ENCODE assay signal across 8 cellular contexts in the genomic region with DNA sequence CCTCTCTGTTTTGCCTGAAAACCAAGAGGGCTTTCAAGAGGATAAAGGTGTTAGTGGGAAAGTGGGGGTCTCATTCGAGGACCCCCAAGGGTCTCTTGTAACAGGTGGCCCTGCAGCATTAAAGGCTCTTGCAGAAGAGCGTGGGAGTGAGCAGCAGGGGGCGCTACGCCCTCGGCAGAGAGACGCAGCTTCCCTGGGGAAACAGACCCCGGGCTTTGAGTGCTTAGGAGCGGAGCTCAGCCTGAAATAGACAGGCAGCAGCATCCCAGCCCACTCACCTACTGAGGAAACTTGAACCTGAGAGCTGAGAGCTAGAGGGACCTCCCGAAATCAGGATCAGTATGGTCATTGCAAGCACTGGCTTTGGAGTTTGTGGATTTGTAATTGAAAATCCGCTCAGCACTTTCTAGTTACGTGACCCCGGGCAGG. TPM values are rescaled to one million over a fixed set of nuclear protein-coding genes. Genes with fewer than 3 reads are reported as not detected.
DNase-seq lines count a peak whose midpoint lies in the region; ATAC-seq and TF ChIP-seq lines count a peak whose summit lies in the region.

No MANE protein-coding gene starts in this region.

- peak; percentile 49 for ATAC-seq in naive thymus-derived CD4-positive, alpha-beta T cell

- no peaks in the 10 kb centered on the region for H3K27me3 ChIP-seq in naive thymus-derived CD4-positive, alpha-beta T cell (ENCODE audit: control insufficient read depth in 2 of 2, insufficient read depth in 2 of 2, low read length in 2 of 2)
- no peaks in the 10 kb centered on the region for H3K27me3 ChIP-seq in vagina

- H3K4me3 ChIP-seq in epithelial cell of esophagus (ENCODE audit: low read length), result no peak overlapping the region
- H3K4me3 ChIP-seq in naive thymus-derived CD4-positive, alpha-beta T cell (ENCODE audit: low read length), result no peak overlapping the region
- no peak overlapping the region for H3K4me3 ChIP-seq in vagina

- H3K4me3 Mint-ChIP-seq in naive thymus-derived CD4-positive, alpha-beta T cell, result no peak overlapping the region

- H3K36me3 ChIP-seq in naive thymus-derived CD4-positive, alpha-beta T cell (ENCODE audit: control insufficient read depth in 2 of 3, insufficient read depth in 3 of 3, low read length in 3 of 3), result no peaks in the 10 kb centered on the region
- no peaks in the 10 kb centered on the region for H3K36me3 ChIP-seq in vagina

- peaks cover 0 to 9% (median 4%) of the 10 kb centered on the region in 11 donors for H3K9me3 Mint-ChIP-seq in naive thymus-derived CD4-positive, alpha-beta T cell

- DNase-seq in activated effector memory CD4-positive, alpha-beta T cell treated with anti-CD3 and anti-CD28 coated beads, Interleukin-2, amount 50 U/mL, for 16 hours, result peak; percentile 82
- no peak for DNase-seq in activated effector memory CD4-positive, alpha-beta T cell treated with Interleukin-2 at 50 U/mL for 16 hours
- DNase-seq in NCI-H2081 treated with DMSO at 0.1 percent for 48 hours (lab: John Stamatoyannopoulos, UW) (peak; percentile 40), epithelial cell of esophagus (ENCODE audit: low read depth) (peak; percentile 50), vagina (ENCODE audit: extremely low spot score in 2 of 2) (no peak), epidermal melanocyte (ENCODE audit: insufficient read length, low spot score) (no peak)
- DNase-seq in activated CD4-positive, alpha-beta T cell treated with anti-CD3 and anti-CD28 coated beads for 4 hours, result peak; percentile 44 to 57
- DNase-seq in naive thymus-derived CD4-positive, alpha-beta T cell, result peak in 4 of 9 donors; percentile 24 to 57 (median 41)

- intact Hi-C loops in naive thymus-derived CD4-positive, alpha-beta T cell (cut with micrococcal nuclease), result loop anchor here (1.0 to 10.0 kb wide), 9 partner anchors 99 to 1334 kb away; no protein-coding TSS in a partner anchor
- intact Hi-C loops in vagina (cut with DNase I), result loop anchor here (10.0 kb wide), 1 partner anchor 1007 kb away; no protein-coding TSS in a partner anchor

- no peak overlapping the region for H3K27ac Mint-ChIP-seq in naive thymus-derived CD4-positive, alpha-beta T cell

- POLR2A ChIA-PET in naive thymus-derived CD4-positive, alpha-beta T cell (lab: Charles Lee), result interaction anchor here (1.0 kb wide), 1 partner anchor 25 kb away, joined by 3 read pairs; the partner anchor contains the start of gene RPLP1

- H3K4me1 ChIP-seq in naive thymus-derived CD4-positive, alpha-beta T cell (ENCODE audit: control insufficient read depth in 2 of 2, insufficient read depth in 2 of 2, low read length in 2 of 2), result no peaks in the 10 kb centered on the region
- no peaks in the 10 kb centered on the region for H3K4me1 ChIP-seq in vagina

- peaks cover 0 to 3% (median 0%) of the 10 kb centered on the region in 7 donors for H3K4me1 Mint-ChIP-seq in naive thymus-derived CD4-positive, alpha-beta T cell

- no peaks in the 10 kb centered on the region for H3K9me3 ChIP-seq in naive thymus-derived CD4-positive, alpha-beta T cell (ENCODE audit: control insufficient read depth in 2 of 3, low read length in 3 of 3)
- H3K9me3 ChIP-seq in vagina, result no peaks in the 10 kb centered on the region

- no peak for TF ChIP-seq POLR2A in vagina (IDR thresholded peaks at IDR 0.05)

- H3K36me3 Mint-ChIP-seq in naive thymus-derived CD4-positive, alpha-beta T cell, result peaks cover 0 to 4% (median 3%) of the 10 kb centered on the region in 5 donors

- H3K27me3 Mint-ChIP-seq in naive thymus-derived CD4-positive, alpha-beta T cell, result peaks cover 0 to 15% (median 0%) of the 10 kb centered on the region in 5 donors

- TF ChIP-seq CTCF in epithelial cell of esophagus (IDR thresholded peaks at IDR 0.05; ENCODE audit: insufficient read depth, low read depth, low read length, missing control alignments) (peak; percentile 87), vagina (IDR thresholded peaks at IDR 0.05) (peak; percentile 17 to 82 (median 77))

- H3K27ac ChIP-seq in naive thymus-derived CD4-positive, alpha-beta T cell (ENCODE audit: low read depth, low read length), result no peak overlapping the region
- no peak overlapping the region for H3K27ac ChIP-seq in vagina

- CTCF ChIA-PET in naive thymus-derived CD4-positive, alpha-beta T cell (lab: Charles Lee), result interaction anchor here (0.7 to 2.2 kb wide), 7 partner anchors 8 to 1244 kb away, joined by 3 to 13 read pairs (median 4); no protein-coding TSS in a partner anchor

RNA-seq across cellular contexts. Expression of gene RPLP1, which starts 25.7 kb away (rescaled TPM):
- 1,000 to 10,000 TPM; 1,719 to 2,941 (median 2,467) TPM for total RNA-seq in naive thymus-derived CD4-positive, alpha-beta T cell
- polyA plus RNA-seq in naive thymus-derived CD4-positive, alpha-beta T cell, result 1,000 to 10,000 TPM; 2,508 to 3,527 TPM
- total RNA-seq in vagina, result 1,258 TPM

Comparison
In these comparisons a context has a peak if more than half of its experiments do, and no peak if none do; other contexts are left out.
1. DNase-seq: peak in activated effector memory CD4-positive, alpha-beta T cell treated with anti-CD3 and anti-CD28 coated beads, Interleukin-2, amount 50 U/mL, for 16 hours (single experiment), NCI-H2081 treated with DMSO at 0.1 percent for 48 hours (single experiment), activated CD4-positive, alpha-beta T cell treated with anti-CD3 and anti-CD28 coated beads for 4 hours (2 of 2) and epithelial cell of esophagus (single experiment); none in activated effector memory CD4-positive, alpha-beta T cell treated with Interleukin-2 at 50 U/mL for 16 hours (single experiment), vagina (0 of 2) and epidermal melanocyte (single experiment).